Comparison of ENCODE assay signal across 11 cellular contexts in genomic region chr22:37244922-37245722, GRCh38. TPM values are rescaled to one million over a fixed set of nuclear protein-coding genes. Genes with fewer than 3 reads are reported as not detected.
DNase-seq lines count a peak whose midpoint lies in the region; ATAC-seq and TF ChIP-seq lines count a peak whose summit lies in the region.
"Had no signal": no experiment of that assay in that cellular context is flagged by ENCODE, and none has a peak within 500 bp of the region (broad histone marks: within the 10 kb centered on the region; RNA-seq: fewer than 3 reads in every experiment).

No MANE protein-coding gene starts in this region.

- H3K9me1 ChIP-seq in IMR-90 (ENCODE audit: insufficient read depth, low read length), result peaks cover 3% of the 10 kb centered on the region

- in situ Hi-C loops in IMR-90 (cut with MboI; ENCODE audit: low sequenced_read_pairs), result no loop called here
- in situ Hi-C loops in ACHN (cut with HindIII; ENCODE audit: low pct_ligation_motif_present, low pct_unique_long_range_greater_than_20kb, low sequenced_read_pairs), result no loop called here

- H3K36me3 ChIP-seq in IMR-90 (ENCODE audit: control insufficient read depth, insufficient read depth, low read length), result no peaks in the 10 kb centered on the region
- H3K36me3 ChIP-seq: esophagus muscularis mucosa had no signal

- H2AK9ac ChIP-seq in IMR-90 (replicated peaks; ENCODE audit: low read depth, low read length, poor library complexity), result no peak overlapping the region

- H3K9ac ChIP-seq in IMR-90 (ENCODE audit: low read depth, low read length), result no peak overlapping the region

- no peak for DNase-seq in activated CD4-positive, alpha-beta T cell treated with anti-CD3 and anti-CD28 coated beads, Interleukin-2, amount 10 ng/mL, durations not matched to agents 7 days and 5 days
- DNase-seq in activated CD4-positive, alpha-beta T cell treated with anti-CD3 and anti-CD28 coated beads, Interleukin-2, amount 50 U/mL, for 1 hour, result no peak
- no peak for DNase-seq in IMR-90
- DNase-seq in activated T-helper 1 cell treated with anti-CD3 and anti-CD28 coated beads, Interleukin-12 subunit alpha, Interleukin-12 subunit beta, Interleukin-2, Interleukin-4 antibody, amounts not matched to agents 30 ng/mL and 10 ng/mL and 1 ng/mL, durations not matched to agents 14 hours and 24 hours and 36 hours (ENCODE audit: low spot score), result no peak
- peak; percentile 21 for DNase-seq in stimulated activated naive CD8-positive, alpha-beta T cell treated with anti-CD3 and anti-CD28 coated beads, Interleukin-15, Interleukin-2, amounts not matched to agents 100 U/mL and 50 U/mL, for 24 hours
- DNase-seq in omental fat pad (ENCODE audit: low spot score), result no peak
- DNase-seq in AG20443 (ENCODE audit: low spot score), result no peak
- DNase-seq in ACHN, result no peak
- DNase-seq: NCI-H187 treated with DMSO at 0.1 percent for 48 hours, nephron progenitor cell had no signal

- no TSS peak for BruUV-seq in IMR-90 (replicated peaks; lab: Mats Ljungman, UMichigan)

- ATAC-seq in IMR-90 (ENCODE audit: low read depth), result no peak
- ATAC-seq in stimulated activated naive CD8-positive, alpha-beta T cell treated with anti-CD3 and anti-CD28 coated beads, Interleukin-15, Interleukin-2, amounts not matched to agents 100 U/mL and 50 U/mL, for 24 hours, result no peak
- ATAC-seq in omental fat pad (ENCODE audit: low FRiP score), result no peak

- no peak overlapping the region for H3K56ac ChIP-seq in IMR-90 (ENCODE audit: extremely low read depth, insufficient read depth, low read length)

- TF ChIP-seq RAD21 in IMR-90 (IDR thresholded peaks at IDR 0.05; ENCODE audit: low read length), result no peak

- peak overlapping the region; percentile 99 for H3K4me3 Mint-ChIP-seq in activated CD4-positive, alpha-beta T cell treated with anti-CD3 and anti-CD28 coated beads, Interleukin-2, amount 10 ng/mL, durations not matched to agents 7 days and 5 days
- peak overlapping the region; percentile 99 for H3K4me3 Mint-ChIP-seq in activated T-helper 1 cell treated with anti-CD3 and anti-CD28 coated beads, Interleukin-12 subunit alpha, Interleukin-12 subunit beta, Interleukin-2, Interleukin-4 antibody, amounts not matched to agents 30 ng/mL and 10 ng/mL and 1 ng/mL, durations not matched to agents 14 hours and 24 hours and 36 hours
- H3K4me3 Mint-ChIP-seq: nephron progenitor cell had no signal

- no peak overlapping the region for H3K18ac ChIP-seq in IMR-90 (ENCODE audit: low read depth, low read length)

- 89% methylated on average over 8 of the region's 22 CpGs; no CpG with 5 or more reads in 1 of the 2 experiments for WGBS in IMR-90 (ENCODE audit: extremely low coverage in 2 of 2, insufficient read length in 1 of 2), 2 experiments

- peak overlapping the region; percentile 95 for H2AFZ ChIP-seq in IMR-90 (replicated peaks; ENCODE audit: low read length, poor library complexity)

- H4K20me1 ChIP-seq in IMR-90 (ENCODE audit: insufficient read depth, low read length), result no peaks in the 10 kb centered on the region

- H4K8ac ChIP-seq in IMR-90 (ENCODE audit: low read depth in 2 of 2, low read length in 2 of 2), result peak overlapping the region in 1 of 2 experiments; percentile 91; a peak in 2 of 4 replicates

- H3K14ac ChIP-seq in IMR-90 (replicated peaks; ENCODE audit: low read depth, low read length), result no peak overlapping the region

- H3K4me2 ChIP-seq in IMR-90 (ENCODE audit: low read depth, low read length), result no peak overlapping the region

- peak overlapping the region; percentile 21; the same call in 1 of the 2 replicates for H2AK5ac ChIP-seq in IMR-90 (ENCODE audit: low read depth, low read length)

- H3K9me3 Mint-ChIP-seq in activated CD4-positive, alpha-beta T cell treated with anti-CD3 and anti-CD28 coated beads, Interleukin-2, amount 10 ng/mL, durations not matched to agents 7 days and 5 days, result no peaks in the 10 kb centered on the region
- H3K9me3 Mint-ChIP-seq in activated T-helper 1 cell treated with anti-CD3 and anti-CD28 coated beads, Interleukin-12 subunit alpha, Interleukin-12 subunit beta, Interleukin-2, Interleukin-4 antibody, amounts not matched to agents 30 ng/mL and 10 ng/mL and 1 ng/mL, durations not matched to agents 14 hours and 24 hours and 36 hours, result no peaks in the 10 kb centered on the region
- H3K9me3 Mint-ChIP-seq: nephron progenitor cell had no signal

- no peak overlapping the region for H2BK5ac ChIP-seq in IMR-90 (ENCODE audit: low read depth, low read length, poor library complexity, severe bottlenecking)

- no peak overlapping the region for H2BK120ac ChIP-seq in IMR-90 (ENCODE audit: low read depth, low read length)

- dilution Hi-C loops in IMR-90 (cut with HindIII; ENCODE audit: low sequenced_read_pairs, unreplicated experiment), result no loop called here

- H3K27ac ChIP-seq in IMR-90 (ENCODE audit: insufficient read depth, low read length), result no peak overlapping the region
- H3K27ac ChIP-seq: esophagus muscularis mucosa had no signal

- no peak for TF ChIP-seq POLR2A in IMR-90 (IDR thresholded peaks at IDR 0.05; ENCODE audit: low read depth, low read length)

- H3K4ac ChIP-seq in IMR-90 (ENCODE audit: low read depth, low read length), result 0 out of 2 replicates have a peak overlapping the region, but pooled peaks have one; percentile 88

- H3K36me3 Mint-ChIP-seq in activated CD4-positive, alpha-beta T cell treated with anti-CD3 and anti-CD28 coated beads, Interleukin-2, amount 10 ng/mL, durations not matched to agents 7 days and 5 days (ENCODE audit: low read depth), result peaks cover 36% of the 10 kb centered on the region
- peaks cover 32% of the 10 kb centered on the region for H3K36me3 Mint-ChIP-seq in activated T-helper 1 cell treated with anti-CD3 and anti-CD28 coated beads, Interleukin-12 subunit alpha, Interleukin-12 subunit beta, Interleukin-2, Interleukin-4 antibody, amounts not matched to agents 30 ng/mL and 10 ng/mL and 1 ng/mL, durations not matched to agents 14 hours and 24 hours and 36 hours (ENCODE audit: low read depth)

- no peak overlapping the region for H3K23ac ChIP-seq in IMR-90 (ENCODE audit: low read depth, low read length)

- POLR2A ChIA-PET in activated CD4-positive, alpha-beta T cell treated with anti-CD3 and anti-CD28 coated beads, Interleukin-2, amount 10 ng/mL, durations not matched to agents 7 days and 5 days (lab: Charles Lee), result interaction anchor here (0.6 to 1.4 kb wide), 3 partner anchors 16 to 165 kb away, joined by 3 to 5 read pairs (median 3); no protein-coding TSS in a partner anchor
- POLR2A ChIA-PET in IMR-90 (lab: Charles Lee; ENCODE audit: unreplicated experiment), result no interaction called here

- H3K27ac Mint-ChIP-seq in activated CD4-positive, alpha-beta T cell treated with anti-CD3 and anti-CD28 coated beads, Interleukin-2, amount 10 ng/mL, durations not matched to agents 7 days and 5 days, result peak overlapping the region; percentile 99
- H3K27ac Mint-ChIP-seq in activated T-helper 1 cell treated with anti-CD3 and anti-CD28 coated beads, Interleukin-12 subunit alpha, Interleukin-12 subunit beta, Interleukin-2, Interleukin-4 antibody, amounts not matched to agents 30 ng/mL and 10 ng/mL and 1 ng/mL, durations not matched to agents 14 hours and 24 hours and 36 hours, result peak overlapping the region; percentile 99
- H3K27ac Mint-ChIP-seq: nephron progenitor cell had no signal

- H4K5ac ChIP-seq in IMR-90 (ENCODE audit: low read depth, low read length), result no peak overlapping the region

- no peaks in the 10 kb centered on the region for H3K27me3 ChIP-seq in IMR-90 (ENCODE audit: control insufficient read depth, insufficient read depth, low read length)

- CTCF ChIA-PET in activated CD4-positive, alpha-beta T cell treated with anti-CD3 and anti-CD28 coated beads, Interleukin-2, amount 10 ng/mL, durations not matched to agents 7 days and 5 days (lab: Charles Lee), result interaction anchor here (0.7 to 7.3 kb wide), 14 partner anchors 11 to 322 kb away, joined by 3 to 81 read pairs (median 4); no protein-coding TSS in a partner anchor
- CTCF ChIA-PET in IMR-90 (lab: Yijun Ruan, JAX), result no interaction called here

- no peaks in the 10 kb centered on the region for H3K9me3 ChIP-seq in IMR-90 (ENCODE audit: control insufficient read depth, insufficient read depth, low read length)
- H3K9me3 ChIP-seq: esophagus muscularis mucosa had no signal

- TF ChIP-seq CTCF in IMR-90 (conservative IDR thresholded peaks at IDR 0.05; ENCODE audit: low read depth, low read length) (no peak), omental fat pad (IDR thresholded peaks at IDR 0.05) (no peak)

- no peak overlapping the region for H2BK20ac ChIP-seq in IMR-90 (ENCODE audit: low read depth, low read length)

- H2BK15ac ChIP-seq in IMR-90 (ENCODE audit: low read depth, low read length), result no peak overlapping the region

- intact Hi-C loops in IMR-90 (cut with micrococcal nuclease), result no loop called here
- intact Hi-C loops in activated T-helper 1 cell treated with anti-CD3 and anti-CD28 coated beads, Interleukin-12 subunit alpha, Interleukin-12 subunit beta, Interleukin-2, Interleukin-4 antibody, amounts not matched to agents 30 ng/mL and 10 ng/mL and 1 ng/mL, durations not matched to agents 14 hours and 24 hours and 36 hours (cut with micrococcal nuclease), result loop anchor here (1.0 to 5.0 kb wide), 2 partner anchors 16 to 362 kb away; partner anchors contain the start of gene GGA1

- no peaks in the 10 kb centered on the region for H3K27me3 Mint-ChIP-seq in activated CD4-positive, alpha-beta T cell treated with anti-CD3 and anti-CD28 coated beads, Interleukin-2, amount 10 ng/mL, durations not matched to agents 7 days and 5 days
- no peaks in the 10 kb centered on the region for H3K27me3 Mint-ChIP-seq in activated T-helper 1 cell treated with anti-CD3 and anti-CD28 coated beads, Interleukin-12 subunit alpha, Interleukin-12 subunit beta, Interleukin-2, Interleukin-4 antibody, amounts not matched to agents 30 ng/mL and 10 ng/mL and 1 ng/mL, durations not matched to agents 14 hours and 24 hours and 36 hours (ENCODE audit: insufficient read depth)

- peaks cover 8 to 21% of the 10 kb centered on the region in 2 experiments; a peak in 3 of 4 replicates for H3K79me1 ChIP-seq in IMR-90 (ENCODE audit: low read depth in 1 of 2, low read length in 2 of 2)

- H4K91ac ChIP-seq in IMR-90 (ENCODE audit: insufficient read depth, low read depth, low read length), result no peak overlapping the region; the same call in 1 of the 2 replicates

- no peak overlapping the region for H3K4me3 ChIP-seq in IMR-90 (ENCODE audit: insufficient read depth, low read depth, low read length)

- H3K4me1 ChIP-seq in IMR-90 (ENCODE audit: control insufficient read depth, insufficient read depth, low read length), result peaks cover 14% of the 10 kb centered on the region
- H3K4me1 ChIP-seq: esophagus muscularis mucosa had no signal

- peaks cover 45% of the 10 kb centered on the region for H3K4me1 Mint-ChIP-seq in activated CD4-positive, alpha-beta T cell treated with anti-CD3 and anti-CD28 coated beads, Interleukin-2, amount 10 ng/mL, durations not matched to agents 7 days and 5 days
- H3K4me1 Mint-ChIP-seq in activated T-helper 1 cell treated with anti-CD3 and anti-CD28 coated beads, Interleukin-12 subunit alpha, Interleukin-12 subunit beta, Interleukin-2, Interleukin-4 antibody, amounts not matched to agents 30 ng/mL and 10 ng/mL and 1 ng/mL, durations not matched to agents 14 hours and 24 hours and 36 hours (ENCODE audit: low read depth), result peaks cover 38% of the 10 kb centered on the region

RNA-seq across cellular contexts. Expression of gene RAC2, which starts 1.1 kb away (rescaled TPM):
- 1,000 to 10,000 TPM; 1,015 to 1,117 TPM for total RNA-seq in activated CD4-positive, alpha-beta T cell treated with anti-CD3 and anti-CD28 coated beads, Interleukin-2, amount 10 ng/mL, durations not matched to agents 7 days and 5 days
- 10.0 and 11.1 TPM in 2 replicates for total RNA-seq in IMR-90 (2012; rRNA removed)
- polyA plus RNA-seq in IMR-90 (2012; rRNA removed), result 72.3 and 77.1 TPM in 2 replicates
- polyA plus RNA-seq in IMR-90 (2012; cell fraction: cytosol; rRNA removed), result 56.9 and 106 TPM in 2 replicates
- 33.8 and 79.6 TPM in 2 replicates for polyA plus RNA-seq in IMR-90 (2012; cell fraction: nucleus; rRNA removed; ENCODE audit: low replicate concordance)
- total RNA-seq in activated T-helper 1 cell treated with anti-CD3 and anti-CD28 coated beads, Interleukin-12 subunit alpha, Interleukin-12 subunit beta, Interleukin-2, Interleukin-4 antibody, amounts not matched to agents 30 ng/mL and 10 ng/mL and 1 ng/mL, durations not matched to agents 14 hours and 24 hours and 36 hours, result 592 and 614 TPM in 2 replicates
- 10 to 100 TPM; 11.0 to 51.6 (median 20.0) TPM for total RNA-seq in omental fat pad

RNA-seq across cellular contexts. Expression of gene SSTR3, which starts 32.8 kb away (rescaled TPM):
- total RNA-seq in activated CD4-positive, alpha-beta T cell treated with anti-CD3 and anti-CD28 coated beads, Interleukin-2, amount 10 ng/mL, durations not matched to agents 7 days and 5 days, result 10 to 100 TPM; 10.1 to 10.2 TPM
- total RNA-seq in IMR-90 (2012; rRNA removed) (under 0.01 TPM in 2 replicates), omental fat pad (under 1 TPM in 2 of 4 donors, not detected in 2; 0.12 to 0.28 TPM)
- 0.07 TPM in 2 replicates for polyA plus RNA-seq in IMR-90 (2012; rRNA removed)
- 0.03 and 0.04 TPM in 2 replicates for polyA plus RNA-seq in IMR-90 (2012; cell fraction: cytosol; rRNA removed)
- 0.09 and 0.16 TPM in 2 replicates for polyA plus RNA-seq in IMR-90 (2012; cell fraction: nucleus; rRNA removed; ENCODE audit: low replicate concordance)
- 2.3 TPM in 2 replicates for total RNA-seq in activated T-helper 1 cell treated with anti-CD3 and anti-CD28 coated beads, Interleukin-12 subunit alpha, Interleukin-12 subunit beta, Interleukin-2, Interleukin-4 antibody, amounts not matched to agents 30 ng/mL and 10 ng/mL and 1 ng/mL, durations not matched to agents 14 hours and 24 hours and 36 hours
- total RNA-seq: esophagus muscularis mucosa had no signal

RNA-seq across cellular contexts. Expression of gene CYTH4, which starts 37.2 kb away (rescaled TPM):
- 100 to 1,000 TPM; 106 to 110 TPM for total RNA-seq in activated CD4-positive, alpha-beta T cell treated with anti-CD3 and anti-CD28 coated beads, Interleukin-2, amount 10 ng/mL, durations not matched to agents 7 days and 5 days
- total RNA-seq in IMR-90 (2012; rRNA removed), result 0.28 and 0.36 TPM in 2 replicates
- polyA plus RNA-seq in IMR-90 (2012; rRNA removed), result 0.55 and 0.85 TPM in 2 replicates
- 0.38 TPM in 2 replicates for polyA plus RNA-seq in IMR-90 (2012; cell fraction: cytosol; rRNA removed)
- polyA plus RNA-seq in IMR-90 (2012; cell fraction: nucleus; rRNA removed; ENCODE audit: low replicate concordance), result 0.68 and 0.84 TPM in 2 replicates
- 49.5 and 57.1 TPM in 2 replicates for total RNA-seq in activated T-helper 1 cell treated with anti-CD3 and anti-CD28 coated beads, Interleukin-12 subunit alpha, Interleukin-12 subunit beta, Interleukin-2, Interleukin-4 antibody, amounts not matched to agents 30 ng/mL and 10 ng/mL and 1 ng/mL, durations not matched to agents 14 hours and 24 hours and 36 hours
- 10 to 100 TPM; 17.4 to 83.5 (median 34.4) TPM for total RNA-seq in omental fat pad

RNA-seq across cellular contexts. Expression of gene C1QTNF6, which starts 57.1 kb away (rescaled TPM):
- total RNA-seq in activated CD4-positive, alpha-beta T cell treated with anti-CD3 and anti-CD28 coated beads, Interleukin-2, amount 10 ng/mL, durations not matched to agents 7 days and 5 days, result 1 to 10 TPM; 7.6 to 8.3 TPM
- total RNA-seq in IMR-90 (2012; rRNA removed) (1.1 TPM in 2 replicates), omental fat pad (1 to 10 TPM; 1.0 to 2.8 (median 1.4) TPM)
- 10.0 and 10.9 TPM in 2 replicates for polyA plus RNA-seq in IMR-90 (2012; rRNA removed)
- 3.1 and 9.8 TPM in 2 replicates for polyA plus RNA-seq in IMR-90 (2012; cell fraction: cytosol; rRNA removed)
- polyA plus RNA-seq in IMR-90 (2012; cell fraction: nucleus; rRNA removed; ENCODE audit: low replicate concordance), result 53.9 and 59.1 TPM in 2 replicates
- total RNA-seq in activated T-helper 1 cell treated with anti-CD3 and anti-CD28 coated beads, Interleukin-12 subunit alpha, Interleukin-12 subunit beta, Interleukin-2, Interleukin-4 antibody, amounts not matched to agents 30 ng/mL and 10 ng/mL and 1 ng/mL, durations not matched to agents 14 hours and 24 hours and 36 hours, result 4.8 and 4.9 TPM in 2 replicates

Comparison
In these comparisons a context has a peak if more than half of its experiments do, and no peak if none do; other contexts are left out.
1. RNA of gene RAC2, which starts 1.1 kb away (total RNA-seq): 1,015 to 1,117 TPM in activated CD4-positive, alpha-beta T cell treated with anti-CD3 and anti-CD28 coated beads, Interleukin-2, amount 10 ng/mL, durations not matched to agents 7 days and 5 days and 592 to 614 TPM in activated T-helper 1 cell treated with anti-CD3 and anti-CD28 coated beads, Interleukin-12 subunit alpha, Interleukin-12 subunit beta, Interleukin-2, Interleukin-4 antibody, amounts not matched to agents 30 ng/mL and 10 ng/mL and 1 ng/mL, durations not matched to agents 14 hours and 24 hours and 36 hours; 11.0 to 51.6 TPM in omental fat pad and 10.0 to 11.1 TPM in IMR-90; every median in the first group is over 10 times any median in the second.
2. RNA of gene CYTH4, which starts 37.2 kb away (total RNA-seq): 106 to 110 TPM in activated CD4-positive, alpha-beta T cell treated with anti-CD3 and anti-CD28 coated beads, Interleukin-2, amount 10 ng/mL, durations not matched to agents 7 days and 5 days, 49.5 to 57.1 TPM in activated T-helper 1 cell treated with anti-CD3 and anti-CD28 coated beads, Interleukin-12 subunit alpha, Interleukin-12 subunit beta, Interleukin-2, Interleukin-4 antibody, amounts not matched to agents 30 ng/mL and 10 ng/mL and 1 ng/mL, durations not matched to agents 14 hours and 24 hours and 36 hours and 17.4 to 83.5 TPM in omental fat pad; 0.28 to 0.36 TPM in IMR-90; every median in the first group is over 10 times any median in the second.